Comparison of ENCODE assay signal across 8 cellular contexts in genomic region chr12:49018282-49019119, GRCh38. TPM values are rescaled to one million over a fixed set of nuclear protein-coding genes. Genes with fewer than 3 reads are reported as not detected.
A peak's percentile ranks its signal among the peaks of the same experiment; 100 is the strongest.
DNase-seq lines count a peak whose midpoint lies in the region; ATAC-seq and TF ChIP-seq lines count a peak whose summit lies in the region.

PRKAG1 (minus strand) TSS chr12:49018776; CDS start chr12:49018740, 36 bp downstream.

- peaks cover 23% of the 10 kb centered on the region for H3F3A ChIP-seq in DOHH2 (ENCODE audit: control insufficient read depth, insufficient read depth)

- H3K9me3 ChIP-seq in DOHH2 (ENCODE audit: control insufficient read depth, insufficient read depth, low read length) = no peaks in the 10 kb centered on the region
- H3K9me3 ChIP-seq in KOPT-K1 (ENCODE audit: insufficient read depth, low read length, poor library complexity, severe bottlenecking) = no peaks in the 10 kb centered on the region
- no peaks in the 10 kb centered on the region for H3K9me3 ChIP-seq in Peyer's patch
- H3K9me3 ChIP-seq in esophagus muscularis mucosa = no peaks in the 10 kb centered on the region

- DNase-seq in Peyer's patch (peak; percentile 97 to 98 (median 97)), esophagus muscularis mucosa (ENCODE audit: extremely low spot score) (peak; percentile 99), myocyte (ENCODE audit: low read depth) (peak; percentile 98)
- DNase-seq in activated T-cell treated with anti-CD3 and anti-CD28 coated beads, Interleukin-2, amount 50 U/mL, for 48 hours = peak; percentile 96
- peak; percentile 92 for DNase-seq in stimulated activated CD8-positive, alpha-beta memory T cell treated with anti-CD3 and anti-CD28 coated beads, Interleukin-7, amount 100 ng/mL, for 48 hours (ENCODE audit: extremely low read depth in 1 of 2, low read depth in 1 of 2)

- TF ChIP-seq CTCF in DOHH2 (IDR thresholded peaks at IDR 0.05; ENCODE audit: low read depth, low read length, poor library complexity, severe bottlenecking) = peak; percentile 66
- peak; percentile 29 to 47 (median 38) for TF ChIP-seq CTCF in Peyer's patch (IDR thresholded peaks at IDR 0.05)
- peak; percentile 34 to 49 (median 41) for TF ChIP-seq CTCF in esophagus muscularis mucosa (IDR thresholded peaks at IDR 0.05)

- peak within 1 kb of the TSS; percentile 98 for H3K4me2 ChIP-seq in DOHH2 (ENCODE audit: low read length)

- H3K79me2 ChIP-seq in DOHH2 (ENCODE audit: control insufficient read depth, low read length) = peaks cover 32% of the 10 kb centered on the region

- H3K27me3 ChIP-seq in DOHH2 (ENCODE audit: control insufficient read depth, low read length) (no peaks in the 10 kb centered on the region), Peyer's patch (no peaks in the 10 kb centered on the region), esophagus muscularis mucosa (no peaks in the 10 kb centered on the region)

- under 1% methylated on average over 38 of the region's 59 CpGs for WGBS in esophagus muscularis mucosa

- TF ChIP-seq EP300 in esophagus muscularis mucosa (IDR thresholded peaks at IDR 0.05) = no peak

- peaks cover 28% of the 10 kb centered on the region for H3K4me1 ChIP-seq in DOHH2 (ENCODE audit: control insufficient read depth, low read length)
- H3K4me1 ChIP-seq in Peyer's patch = peaks cover 0 to 21% (median 2%) of the 10 kb centered on the region in 4 donors
- peaks cover 19 to 37% (median 24%) of the 10 kb centered on the region in 4 donors for H3K4me1 ChIP-seq in esophagus muscularis mucosa

- TF ChIP-seq POLR2A in Peyer's patch (IDR thresholded peaks at IDR 0.05) = peak; percentile 87 to 93
- TF ChIP-seq POLR2A in esophagus muscularis mucosa (IDR thresholded peaks at IDR 0.05; ENCODE audit: low read depth) = peak; percentile 71

- H3K36me3 ChIP-seq in DOHH2 (ENCODE audit: control insufficient read depth, low read length) (peaks cover 52% of the 10 kb centered on the region), KOPT-K1 (ENCODE audit: insufficient read depth, low read length) (peaks cover 30% of the 10 kb centered on the region), Peyer's patch (peaks cover 0 to 25% (median 0%) of the 10 kb centered on the region in 3 donors), esophagus muscularis mucosa (peaks cover 29 to 33% (median 30%) of the 10 kb centered on the region in 4 donors)

- H3K9me2 ChIP-seq in DOHH2 (replicated peaks; ENCODE audit: control insufficient read depth, low read length) = no peaks in the 10 kb centered on the region

- H3K4me3 ChIP-seq in DOHH2 (ENCODE audit: low read length) = peak within 1 kb of the TSS; percentile 83
- H3K4me3 ChIP-seq in Peyer's patch = peak within 1 kb of the TSS; percentile 57 to 89 (median 79)
- peak within 1 kb of the TSS; percentile 67 to 93 (median 83) for H3K4me3 ChIP-seq in esophagus muscularis mucosa

- intact Hi-C loops in esophagus muscularis mucosa (cut with DNase I) = no loop called here

- H4K20me1 ChIP-seq in DOHH2 (ENCODE audit: control insufficient read depth, insufficient read depth, low read depth, low read length) = no peaks in the 10 kb centered on the region

- H3K27ac ChIP-seq in DOHH2 (ENCODE audit: low read depth, low read length) (peak within 1 kb of the TSS; percentile 93), KOPT-K1 (ENCODE audit: low read depth, low read length, poor library complexity, severe bottlenecking) (peak within 1 kb of the TSS; percentile 73), Peyer's patch (peak within 1 kb of the TSS; percentile 80 to 95 (median 92)), esophagus muscularis mucosa (replicated peaks in 1 of 4) (peak within 1 kb of the TSS; percentile 89 to 94 (median 92))

- ATAC-seq in GM21786 (IDR thresholded peaks at IDR 0.05; ENCODE audit: unreplicated experiment) = peak; percentile 90

RNA-seq across cellular contexts. Expression of gene PRKAG1, which starts in this region (rescaled TPM):
- 10 to 100 TPM; 34.1 to 42.2 (median 37.9) TPM for total RNA-seq in Peyer's patch
- 10 to 100 TPM; 52.0 to 70.6 (median 64.3) TPM for total RNA-seq in esophagus muscularis mucosa
- 67.0 and 76.0 TPM in 2 replicates for total RNA-seq in myocyte
- polyA plus RNA-seq in myocyte (2012) = 88.8 TPM

Comparison
In these comparisons a context has a peak if more than half of its experiments do, and no peak if none do; other contexts are left out.
1. Peak in every context shown above with its lines: DNase-seq, ATAC-seq, H3K4me3 ChIP-seq and H3K27ac ChIP-seq.